8 cellular contexts compared by ENCODE assay signal in the genomic region with DNA sequence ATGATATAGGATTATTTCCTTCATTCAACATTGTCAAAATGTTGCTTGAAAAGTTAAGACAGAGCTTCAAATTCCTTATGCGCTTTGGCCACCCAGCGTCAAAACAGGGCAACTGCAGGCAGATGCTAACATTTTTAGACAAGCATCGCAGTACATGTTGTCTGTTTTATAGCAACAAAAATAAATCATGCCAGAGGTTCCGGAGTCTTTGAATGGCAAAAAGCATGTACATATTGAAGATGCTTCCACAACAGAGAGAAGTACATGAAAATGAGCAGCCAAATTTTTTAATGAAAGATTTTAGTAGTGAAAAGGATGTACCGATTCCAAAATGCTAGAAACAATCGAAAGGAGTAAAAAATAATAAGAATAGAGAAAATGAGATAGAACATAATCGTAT.
DNase-seq lines count a peak whose midpoint lies in the region; ATAC-seq and TF ChIP-seq lines count a peak whose summit lies in the region.

No MANE protein-coding gene starts in this region.

- DNase-seq in GM12864 (ENCODE audit: low read depth) (peak; percentile 7), NOMO-1 (lab: John Stamatoyannopoulos, UW; ENCODE audit: unreplicated experiment in 2 of 2) (peak; percentile 50 to 69), hepatic stellate cell (ENCODE audit: low spot score) (peak; percentile 10), putamen (ENCODE audit: low spot score) (no peak)
- peak; percentile 49 for DNase-seq in activated naive CD4-positive, alpha-beta T cell treated with anti-CD3 and anti-CD28 coated beads, Interleukin-2, amount 50 U/mL, for 16 hours
- DNase-seq in stimulated activated CD4-positive, alpha-beta T cell treated with anti-CD3 and anti-CD28 coated beads, TNF-alpha, amount 100 ng/mL, for 24 hours (ENCODE audit: low read depth in 3 of 3): peak in 2 of 3 experiments; percentile 11 to 30

- H3K79me2 ChIP-seq in ACC112 (ENCODE audit: control insufficient read depth, insufficient read depth, low read length, unreplicated experiment): no peaks in the 10 kb centered on the region

- no peaks in the 10 kb centered on the region for H3K36me3 ChIP-seq in ACC112 (ENCODE audit: insufficient read depth, low read length)

- peak; percentile 83 for TF ChIP-seq CTCF in GM12864 (IDR thresholded peaks at IDR 0.05; ENCODE audit: low read depth, low read length, missing control alignments)

- peak overlapping the region; percentile 56 for H2AFZ ChIP-seq in ACC112 (ENCODE audit: low read length, unreplicated experiment)

- H3K27ac ChIP-seq in ACC112 (ENCODE audit: low read depth, low read length): no peak overlapping the region

- ATAC-seq in HG02678 (IDR thresholded peaks at IDR 0.05; ENCODE audit: unreplicated experiment): peak; percentile 88

- no peak overlapping the region for H3K4me3 ChIP-seq in ACC112 (ENCODE audit: low read depth, low read length)
- no peak overlapping the region for H3K4me3 ChIP-seq in GM12864 (ENCODE audit: low read depth, low read length)

- 0 out of 2 replicates have a peak, but pooled peaks cover 6% of the 10 kb centered on the region for H3K27me3 ChIP-seq in ACC112 (ENCODE audit: insufficient read depth, low read length)

- peaks cover 4% of the 10 kb centered on the region for H3K4me1 ChIP-seq in ACC112 (ENCODE audit: control insufficient read depth, insufficient read depth, low read length, unreplicated experiment)
